ENCODE assay signal across 15 cellular contexts in the genomic region with DNA sequence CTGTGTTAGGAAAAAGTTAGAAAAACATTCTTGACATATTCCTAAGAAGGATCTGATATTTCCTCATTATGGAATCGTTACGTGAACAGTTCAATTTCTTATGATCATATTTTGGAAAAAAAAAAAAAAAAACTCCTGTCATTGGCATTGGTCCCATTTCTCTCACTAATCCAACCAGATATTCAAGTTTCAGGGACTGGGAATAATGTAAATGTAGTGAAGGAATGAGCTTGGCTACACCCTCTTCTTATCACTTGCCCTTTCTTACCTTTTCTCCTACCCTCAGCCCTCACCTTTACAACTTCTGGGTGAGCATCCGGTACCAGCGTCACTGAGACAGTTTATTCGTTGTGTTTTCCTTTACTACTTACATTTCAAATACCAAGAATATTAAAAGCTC.
DNase-seq lines count a peak whose midpoint lies in the region; ATAC-seq and TF ChIP-seq lines count a peak whose summit lies in the region.
"Had no signal": no experiment of that assay in that cellular context is flagged by ENCODE, and none has a peak within 500 bp of the region (broad histone marks: within the 10 kb centered on the region; RNA-seq: fewer than 3 reads in every experiment).

No MANE protein-coding gene starts in this region.

- H3K9ac ChIP-seq in trophoblast cell (ENCODE audit: low read length): no peak overlapping the region
- H3K9ac ChIP-seq: GM23248 had no signal

- no peak overlapping the region for H3K4me3 ChIP-seq in PC-9
- no peak overlapping the region for H3K4me3 ChIP-seq in epithelial cell of esophagus (ENCODE audit: low read length)
- H3K4me3 ChIP-seq in trophoblast cell (ENCODE audit: low read depth, low read length): no peak overlapping the region
- H3K4me3 ChIP-seq in mucosa of descending colon: no peak overlapping the region
- no peak overlapping the region for H3K4me3 ChIP-seq in lower lobe of right lung
- H3K4me3 ChIP-seq: GM23248, HAP-1 had no signal

- H3K27me3 ChIP-seq in PC-9 (ENCODE audit: insufficient read depth, low read depth) (no peaks in the 10 kb centered on the region), trophoblast cell (ENCODE audit: insufficient read depth, low read length) (no peaks in the 10 kb centered on the region), lower lobe of right lung (ENCODE audit: low read depth) (no peaks in the 10 kb centered on the region)
- H3K27me3 ChIP-seq: BE2C had no signal

- H2AK5ac ChIP-seq in trophoblast cell (ENCODE audit: low read length): no peak overlapping the region

- ATAC-seq in mucosa of descending colon (no peak), lower lobe of right lung (no peak)

- no peak overlapping the region; the same call in 1 of the 2 replicates for H2AFZ ChIP-seq in PC-9
- H2AFZ ChIP-seq in trophoblast cell (ENCODE audit: insufficient read depth, low read length, poor library complexity): no peak overlapping the region
- H2AFZ ChIP-seq: GM23248 had no signal

- no CpG with 5 or more reads among the region's 5 CpGs for WGBS in trophoblast cell (ENCODE audit: extremely low coverage, insufficient coverage, insufficient read length)

- no peaks in the 10 kb centered on the region for H4K20me1 ChIP-seq in PC-9 (ENCODE audit: insufficient read depth)

- H3K4me1 ChIP-seq in PC-9 (replicated peaks; ENCODE audit: insufficient read depth) (peaks cover 14% of the 10 kb centered on the region), trophoblast cell (ENCODE audit: control insufficient read depth in 1 of 2, insufficient read depth in 2 of 2, low read length in 2 of 2) (no peaks in the 10 kb centered on the region), mucosa of descending colon (ENCODE audit: low read depth) (no peaks in the 10 kb centered on the region), lower lobe of right lung (no peaks in the 10 kb centered on the region)
- H3K4me1 ChIP-seq: BE2C, HAP-1 had no signal

- H4K12ac ChIP-seq in trophoblast cell (ENCODE audit: low read depth, low read length): no peak overlapping the region

- H4K91ac ChIP-seq in trophoblast cell (ENCODE audit: low read depth, low read length): no peak overlapping the region

- H3K18ac ChIP-seq in trophoblast cell (ENCODE audit: low read length): no peak overlapping the region

- peaks cover 4% of the 10 kb centered on the region; the same call in 1 of the 2 replicates for H3K9me3 ChIP-seq in PC-9 (ENCODE audit: insufficient read depth, low read depth)
- H3K9me3 ChIP-seq in trophoblast cell (ENCODE audit: insufficient read depth, low read depth, low read length): no peaks in the 10 kb centered on the region
- H3K9me3 ChIP-seq in mucosa of descending colon: no peaks in the 10 kb centered on the region
- H3K9me3 ChIP-seq in lower lobe of right lung: no peaks in the 10 kb centered on the region
- H3K9me3 ChIP-seq: BE2C, HAP-1 had no signal

- no peaks in the 10 kb centered on the region for H3F3A ChIP-seq in PC-9 (ENCODE audit: insufficient read depth, low read depth)

- no peak overlapping the region for H3K14ac ChIP-seq in trophoblast cell (ENCODE audit: low read length)

- no peak overlapping the region for H3K23ac ChIP-seq in trophoblast cell (ENCODE audit: low read length)

- no TSS peak for BruUV-seq in PC-9 (replicated peaks; lab: Mats Ljungman, UMichigan)

- POLR2A ChIA-PET in PC-9 (lab: Charles Lee; ENCODE audit: unreplicated experiment): no interaction called here

- intact Hi-C loops in PC-9 (cut with micrococcal nuclease; ENCODE audit: unreplicated experiment): no loop called here
- intact Hi-C loops in mucosa of descending colon (cut with DNase I, micrococcal nuclease): no loop called here
- intact Hi-C loops in lower lobe of right lung (cut with DNase I): no loop called here

- H3K4ac ChIP-seq in trophoblast cell (ENCODE audit: low read depth, low read length): no peak overlapping the region

- H3K4me2 ChIP-seq in PC-9 (peak overlapping the region; percentile 23), trophoblast cell (ENCODE audit: low read length) (no peak overlapping the region)

- no peaks in the 10 kb centered on the region for H3K79me2 ChIP-seq in PC-9 (ENCODE audit: low read depth)
- H3K79me2 ChIP-seq in trophoblast cell (ENCODE audit: control insufficient read depth, insufficient read depth, low read length, poor library complexity): no peaks in the 10 kb centered on the region

- no peaks in the 10 kb centered on the region for H3K36me3 ChIP-seq in PC-9 (ENCODE audit: low read depth)
- H3K36me3 ChIP-seq in trophoblast cell (ENCODE audit: control insufficient read depth in 1 of 2, insufficient read depth in 2 of 2, low read length in 2 of 2): no peaks in the 10 kb centered on the region
- H3K36me3 ChIP-seq in mucosa of descending colon (ENCODE audit: low read depth): no peaks in the 10 kb centered on the region
- H3K36me3 ChIP-seq in lower lobe of right lung: no peaks in the 10 kb centered on the region
- H3K36me3 ChIP-seq: BE2C, HAP-1 had no signal

- no peak overlapping the region for H2BK120ac ChIP-seq in trophoblast cell (ENCODE audit: insufficient read depth, low read length, poor library complexity)

- no peak overlapping the region for H3K27ac ChIP-seq in PC-9
- H3K27ac ChIP-seq in trophoblast cell (ENCODE audit: low read depth, low read length): no peak overlapping the region
- no peak overlapping the region for H3K27ac ChIP-seq in lower lobe of right lung
- H3K27ac ChIP-seq: GM23248 had no signal

- TF ChIP-seq CTCF in PC-9 (conservative IDR thresholded peaks at IDR 0.05): no peak
- no peak for TF ChIP-seq CTCF in epithelial cell of esophagus (IDR thresholded peaks at IDR 0.05; ENCODE audit: insufficient read depth, low read depth, low read length, missing control alignments)
- no peak for TF ChIP-seq CTCF in mucosa of descending colon (IDR thresholded peaks at IDR 0.05)
- TF ChIP-seq CTCF in lower lobe of right lung (IDR thresholded peaks at IDR 0.05): no peak

- 0 out of 2 replicates have a peak, but pooled peaks cover 3% of the 10 kb centered on the region for H3K9me2 ChIP-seq in PC-9 (ENCODE audit: insufficient read depth)

- no peaks in the 10 kb centered on the region for H3K79me1 ChIP-seq in trophoblast cell (ENCODE audit: low read length)

- CTCF ChIA-PET in PC-9 (lab: Charles Lee): interaction anchor here (0.6 to 0.7 kb wide), 3 partner anchors 307 to 1380 kb away, joined by 3 to 7 read pairs (median 5); no protein-coding TSS in a partner anchor

- no peak overlapping the region for H4K8ac ChIP-seq in trophoblast cell (ENCODE audit: low read depth, low read length)

- H2BK5ac ChIP-seq in trophoblast cell (ENCODE audit: low read depth, low read length, poor library complexity): no peak overlapping the region

- no peak overlapping the region for H2BK12ac ChIP-seq in trophoblast cell (ENCODE audit: low read length)

- peak; percentile 75 for DNase-seq in HT-29 (ENCODE audit: low spot score)
- peak; percentile 20 to 42 for DNase-seq in PC-9
- peak; percentile 20 for DNase-seq in epithelial cell of esophagus (ENCODE audit: low read depth)
- DNase-seq in trophoblast cell: peak; percentile 8 to 79
- no peak for DNase-seq in AG08395 (ENCODE audit: low spot score)
- no peak for DNase-seq in inferior parietal cortex (ENCODE audit: extremely low spot score)
- no peak for DNase-seq in mucosa of descending colon
- DNase-seq in lower lobe of right lung: no peak
- DNase-seq: BE2C; C1 segment of cervical spinal cord; CD4-positive, CD25-positive, alpha-beta regulatory T cell; CD8-positive, alpha-beta memory T cell; COR-L47; GM23248 had no signal

Comparison
In these comparisons a context has a peak if more than half of its experiments do, and no peak if none do; other contexts are left out.
1. DNase-seq: peak in HT-29 (single experiment), PC-9 (2 of 2), epithelial cell of esophagus (single experiment) and trophoblast cell (2 of 2); none in AG08395 (single experiment), inferior parietal cortex (single experiment), mucosa of descending colon (0 of 3) and lower lobe of right lung (single experiment).